18 cellular contexts compared by ENCODE assay signal in genomic region chr18:75104483-75104882, GRCh38.
A peak's percentile ranks its signal among the peaks of the same experiment; 100 is the strongest.
DNase-seq lines count a peak whose midpoint lies in the region; ATAC-seq and TF ChIP-seq lines count a peak whose summit lies in the region.
"Had no signal": no experiment of that assay in that cellular context is flagged by ENCODE, and none has a peak within 500 bp of the region (broad histone marks: within the 10 kb centered on the region; RNA-seq: fewer than 3 reads in every experiment).

No MANE protein-coding gene starts in this region.

- CTCF ChIA-PET in activated CD8-positive, alpha-beta memory T cell treated with anti-CD3 and anti-CD28 coated beads, Interleukin-2, amount 10 ng/mL, durations not matched to agents 7 days and 5 days (lab: Charles Lee) = no interaction called here

- H3K4me3 Mint-ChIP-seq in activated CD8-positive, alpha-beta memory T cell treated with anti-CD3 and anti-CD28 coated beads, Interleukin-2, amount 10 ng/mL, durations not matched to agents 7 days and 5 days = no peak overlapping the region
- H3K4me3 Mint-ChIP-seq: CD4-positive, CD25-positive, alpha-beta regulatory T cell; CD8-positive, alpha-beta memory T cell; GM23338 had no signal

- TF ChIP-seq CTCF in spleen (IDR thresholded peaks at IDR 0.05 in 8 of 11, conservative IDR thresholded peaks at IDR 0.05 in 3 of 11) = no peak

- no peak overlapping the region for H3K27ac Mint-ChIP-seq in activated CD8-positive, alpha-beta memory T cell treated with anti-CD3 and anti-CD28 coated beads, Interleukin-2, amount 10 ng/mL, durations not matched to agents 7 days and 5 days
- H3K27ac Mint-ChIP-seq: CD4-positive, CD25-positive, alpha-beta regulatory T cell; CD8-positive, alpha-beta memory T cell; GM23338 had no signal

- H3K9me3 Mint-ChIP-seq in activated CD8-positive, alpha-beta memory T cell treated with anti-CD3 and anti-CD28 coated beads, Interleukin-2, amount 10 ng/mL, durations not matched to agents 7 days and 5 days (ENCODE audit: low read depth) = peaks cover 7% of the 10 kb centered on the region

- WGBS in spleen, 5 donors = 88 to 95% (median 93%) methylated on average over 15 of the region's 15 CpGs

- DNase-seq in NCI-H69 (lab: John Stamatoyannopoulos, UW) = peak; percentile 83
- peak; percentile 12 for DNase-seq in activated CD8-positive, alpha-beta memory T cell treated with anti-CD3 and anti-CD28 coated beads, Interleukin-2, amount 10 ng/mL, durations not matched to agents 7 days and 5 days
- DNase-seq in islet precursor cell = peak; percentile 12
- peak; percentile 51 for DNase-seq in spleen
- DNase-seq in T-helper 1 cell = no peak
- no peak for DNase-seq in NCI-H187 (lab: John Stamatoyannopoulos, UW)
- no peak for DNase-seq in activated T-cell treated with anti-CD3 and anti-CD28 coated beads, Interleukin-2, amount 50 U/mL, for 1 hour
- DNase-seq: ACHN; BE2C; C1 segment of cervical spinal cord; CD4-positive, CD25-positive, alpha-beta regulatory T cell; CD8-positive, alpha-beta memory T cell; COR-L47; DMS 273 treated with DMSO at 0.1 percent for 48 hours; DMS79; GDM1; HCEC 1CT had no signal

- no peaks in the 10 kb centered on the region for H3K4me1 ChIP-seq in spleen
- H3K4me1 ChIP-seq: BE2C had no signal

- peaks cover 2% of the 10 kb centered on the region for H3K36me3 Mint-ChIP-seq in activated CD8-positive, alpha-beta memory T cell treated with anti-CD3 and anti-CD28 coated beads, Interleukin-2, amount 10 ng/mL, durations not matched to agents 7 days and 5 days
- H3K36me3 Mint-ChIP-seq: CD4-positive, CD25-positive, alpha-beta regulatory T cell had no signal

- H3K4me3 ChIP-seq in spleen = no peak overlapping the region
- H3K4me3 ChIP-seq: GM23338 had no signal

- H3K27ac ChIP-seq in spleen = no peak overlapping the region

- no peak for ATAC-seq in activated CD8-positive, alpha-beta memory T cell treated with anti-CD3 and anti-CD28 coated beads, Interleukin-2, amount 10 ng/mL, durations not matched to agents 7 days and 5 days
- ATAC-seq: GM23338 had no signal

- intact Hi-C loops in spleen (cut with DNase I; ENCODE audit: low total_unique reads) = no loop called here

- H3K27me3 ChIP-seq in spleen (replicated peaks in 1 of 7) = peaks cover 0 to 3% (median 0%) of the 10 kb centered on the region in 7 donors
- H3K27me3 ChIP-seq: BE2C had no signal

- no peaks in the 10 kb centered on the region for H3K27me3 Mint-ChIP-seq in activated CD8-positive, alpha-beta memory T cell treated with anti-CD3 and anti-CD28 coated beads, Interleukin-2, amount 10 ng/mL, durations not matched to agents 7 days and 5 days

- no peaks in the 10 kb centered on the region for H3K4me1 Mint-ChIP-seq in activated CD8-positive, alpha-beta memory T cell treated with anti-CD3 and anti-CD28 coated beads, Interleukin-2, amount 10 ng/mL, durations not matched to agents 7 days and 5 days
- H3K4me1 Mint-ChIP-seq: CD4-positive, CD25-positive, alpha-beta regulatory T cell; CD8-positive, alpha-beta memory T cell had no signal

- H3K36me3 ChIP-seq in spleen = no peaks in the 10 kb centered on the region
- H3K36me3 ChIP-seq: BE2C had no signal

- peaks cover 0 to 22% (median 8%) of the 10 kb centered on the region in 8 donors for H3K9me3 ChIP-seq in spleen
- H3K9me3 ChIP-seq: BE2C had no signal

- TF ChIP-seq POLR2A in spleen (IDR thresholded peaks at IDR 0.05) = no peak

Comparison
In these comparisons a context has a peak if more than half of its experiments do, and no peak if none do; other contexts are left out.
1. DNase-seq: peak in NCI-H69 (single experiment), activated CD8-positive, alpha-beta memory T cell treated with anti-CD3 and anti-CD28 coated beads, Interleukin-2, amount 10 ng/mL, durations not matched to agents 7 days and 5 days (single experiment), islet precursor cell (single experiment) and spleen (single experiment); none in T-helper 1 cell (0 of 5), NCI-H187 (0 of 2) and activated T-cell treated with anti-CD3 and anti-CD28 coated beads, Interleukin-2, amount 50 U/mL, for 1 hour (single experiment).